ENCODE assay signal across 13 cellular contexts in genomic region chr3:183527980-183528379, GRCh38.
DNase-seq lines count a peak whose midpoint lies in the region; ATAC-seq and TF ChIP-seq lines count a peak whose summit lies in the region.
"Had no signal": no experiment of that assay in that cellular context is flagged by ENCODE, and none has a peak within 500 bp of the region (broad histone marks: within the 10 kb centered on the region; RNA-seq: fewer than 3 reads in every experiment).

No MANE protein-coding gene starts in this region.

- H3K9me3 Mint-ChIP-seq in activated naive CD8-positive, alpha-beta T cell (ENCODE audit: low read depth): no peaks in the 10 kb centered on the region

- H3K4me3 ChIP-seq in GM06990 (replicated peaks; ENCODE audit: low read depth, low read length): no peak overlapping the region
- H3K4me3 ChIP-seq: ascending aorta, PC-9, stomach had no signal

- in situ Hi-C loops in KBM-7 (cut with MboI; ENCODE audit: low pct_unique_long_range_greater_than_20kb, low sequenced_read_pairs): no loop called here

- H3K4me1 Mint-ChIP-seq in activated naive CD8-positive, alpha-beta T cell (ENCODE audit: low read depth): peaks cover 51% of the 10 kb centered on the region

- no peaks in the 10 kb centered on the region for H3K27me3 ChIP-seq in GM06990 (replicated peaks; ENCODE audit: control insufficient read depth, insufficient read depth, low read length)
- H3K27me3 ChIP-seq: ascending aorta, stomach had no signal

- H3K4me3 Mint-ChIP-seq in activated naive CD8-positive, alpha-beta T cell: no peak overlapping the region

- peaks cover 37% of the 10 kb centered on the region for H3K36me3 Mint-ChIP-seq in activated naive CD8-positive, alpha-beta T cell

- no peaks in the 10 kb centered on the region for H3K27me3 Mint-ChIP-seq in activated naive CD8-positive, alpha-beta T cell

- H3K36me3 ChIP-seq in GM06990 (ENCODE audit: control insufficient read depth, insufficient read depth, low read length): no peaks in the 10 kb centered on the region; the same call in 1 of the 2 replicates
- H3K36me3 ChIP-seq: ascending aorta, stomach had no signal

- peak overlapping the region; percentile 66 for H3K27ac Mint-ChIP-seq in activated naive CD8-positive, alpha-beta T cell

- ATAC-seq in GM19438 (IDR thresholded peaks at IDR 0.05; ENCODE audit: low read depth, unreplicated experiment) (peak; percentile 32), HG03135 (IDR thresholded peaks at IDR 0.05; ENCODE audit: unreplicated experiment) (peak; percentile 32), HG03457 (IDR thresholded peaks at IDR 0.05; ENCODE audit: unreplicated experiment) (no peak)

- peak; percentile 46 for DNase-seq in GM06990 (ENCODE audit: extremely low read depth, insufficient read length)
- DNase-seq in KBM-7: no peak
- DNase-seq in cerebellar nuclear complex (lab: John Stamatoyannopoulos, UW): no peak
- no peak for DNase-seq in NCI-H1105 (lab: John Stamatoyannopoulos, UW)
- DNase-seq: Calu3, NCI-H1092 treated with DMSO at 0.1 percent for 48 hours, PC-9, stomach had no signal

- TF ChIP-seq CTCF in GM06990 (IDR thresholded peaks at IDR 0.05; ENCODE audit: insufficient read depth, low read length, poor library complexity, severe bottlenecking): no peak
